Comparison of ENCODE assay signal across 1 cellular context in genomic region chr11:623999-624704, GRCh38.
TF ChIP-seq lines count a peak whose summit lies in the region.

No MANE protein-coding gene starts in this region.

TF ChIP-seq in liver, 16 proteins besides CTCF, POLR2A, EP300 and RAD21 (continued from another document):
- TF ChIP-seq, protein P1, sequence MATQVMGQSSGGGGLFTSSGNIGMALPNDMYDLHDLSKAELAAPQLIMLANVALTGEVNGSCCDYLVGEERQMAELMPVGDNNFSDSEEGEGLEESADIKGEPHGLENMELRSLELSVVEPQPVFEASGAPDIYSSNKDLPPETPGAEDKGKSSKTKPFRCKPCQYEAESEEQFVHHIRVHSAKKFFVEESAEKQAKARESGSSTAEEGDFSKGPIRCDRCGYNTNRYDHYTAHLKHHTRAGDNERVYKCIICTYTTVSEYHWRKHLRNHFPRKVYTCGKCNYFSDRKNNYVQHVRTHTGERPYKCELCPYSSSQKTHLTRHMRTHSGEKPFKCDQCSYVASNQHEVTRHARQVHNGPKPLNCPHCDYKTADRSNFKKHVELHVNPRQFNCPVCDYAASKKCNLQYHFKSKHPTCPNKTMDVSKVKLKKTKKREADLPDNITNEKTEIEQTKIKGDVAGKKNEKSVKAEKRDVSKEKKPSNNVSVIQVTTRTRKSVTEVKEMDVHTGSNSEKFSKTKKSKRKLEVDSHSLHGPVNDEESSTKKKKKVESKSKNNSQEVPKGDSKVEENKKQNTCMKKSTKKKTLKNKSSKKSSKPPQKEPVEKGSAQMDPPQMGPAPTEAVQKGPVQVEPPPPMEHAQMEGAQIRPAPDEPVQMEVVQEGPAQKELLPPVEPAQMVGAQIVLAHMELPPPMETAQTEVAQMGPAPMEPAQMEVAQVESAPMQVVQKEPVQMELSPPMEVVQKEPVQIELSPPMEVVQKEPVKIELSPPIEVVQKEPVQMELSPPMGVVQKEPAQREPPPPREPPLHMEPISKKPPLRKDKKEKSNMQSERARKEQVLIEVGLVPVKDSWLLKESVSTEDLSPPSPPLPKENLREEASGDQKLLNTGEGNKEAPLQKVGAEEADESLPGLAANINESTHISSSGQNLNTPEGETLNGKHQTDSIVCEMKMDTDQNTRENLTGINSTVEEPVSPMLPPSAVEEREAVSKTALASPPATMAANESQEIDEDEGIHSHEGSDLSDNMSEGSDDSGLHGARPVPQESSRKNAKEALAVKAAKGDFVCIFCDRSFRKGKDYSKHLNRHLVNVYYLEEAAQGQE (IDR thresholded peaks at IDR 0.05) = no peak
- no peak for TF ChIP-seq TAF1 (conservative IDR thresholded peaks at IDR 0.05)
- TF ChIP-seq HNF4A (conservative IDR thresholded peaks at IDR 0.05) = peak in 1 of 2 donors; percentile 43
- no peak for TF ChIP-seq FOXA2 (IDR thresholded peaks at IDR 0.05)
- TF ChIP-seq YY1 (IDR thresholded peaks at IDR 0.05) = no peak
- no peak for TF ChIP-seq FOXA1 (IDR thresholded peaks at IDR 0.05)
- TF ChIP-seq, protein P2, sequence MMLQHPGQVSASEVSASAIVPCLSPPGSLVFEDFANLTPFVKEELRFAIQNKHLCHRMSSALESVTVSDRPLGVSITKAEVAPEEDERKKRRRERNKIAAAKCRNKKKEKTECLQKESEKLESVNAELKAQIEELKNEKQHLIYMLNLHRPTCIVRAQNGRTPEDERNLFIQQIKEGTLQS (IDR thresholded peaks at IDR 0.05) = no peak
- TF ChIP-seq EGR1 (IDR thresholded peaks at IDR 0.05; ENCODE audit: low read depth in 2 of 2) = no peak
